Comparison of ENCODE assay signal across 33 cellular contexts in genomic region chr19:28697308-28697707, GRCh38.
"Had no signal": no experiment of that assay in that cellular context is flagged by ENCODE, and none has a peak within 500 bp of the region (broad histone marks: within the 10 kb centered on the region; RNA-seq: fewer than 3 reads in every experiment).

No MANE protein-coding gene starts in this region.

- H3K4me3 ChIP-seq: adrenal gland, body of pancreas, colonic mucosa, gastrocnemius medialis, heart left ventricle had no signal

- DNase-seq: activated CD4-positive, alpha-beta memory T cell treated with anti-CD3 and anti-CD28 coated beads for 36 hours; activated CD4-positive, alpha-beta T cell treated with anti-CD3 and anti-CD28 coated beads for 36 hours; activated CD4-positive, alpha-beta T cell treated with anti-CD3 and anti-CD28 coated beads, Interleukin-2, amount 10 ng/mL, durations not matched to agents 24 days and 14 days; activated CD4-positive, CD25-positive, alpha-beta regulatory T cell; activated CD4-positive, CD25-positive, alpha-beta regulatory T cell treated with anti-CD3 and anti-CD28 coated beads, Interleukin-2, amount 50 U/mL, for 72 hours; activated CD8-positive, alpha-beta memory T cell treated with anti-CD3 and anti-CD28 coated beads, Interleukin-2, amount 10 ng/mL, durations not matched to agents 7 days and 5 days; activated CD8-positive, alpha-beta memory T cell treated with anti-CD3 and anti-CD28 coated beads, Interleukin-2, amount 50 U/mL, for 4 hours; activated CD8-positive, alpha-beta T cell treated with anti-CD3 and anti-CD28 coated beads, Interleukin-2, amount 10 ng/mL, durations not matched to agents 7 days and 5 days; activated effector memory CD4-positive, alpha-beta T cell treated with anti-CD3 and anti-CD28 coated beads, Interleukin-2, amount 50 U/mL, for 16 hours; activated naive CD4-positive, alpha-beta T cell treated with anti-CD3 and anti-CD28 coated beads for 36 hours; activated naive CD8-positive, alpha-beta T cell treated with anti-CD3 and anti-CD28 coated beads for 36 hours; activated naive CD8-positive, alpha-beta T cell treated with anti-CD3 and anti-CD28 coated beads, Interleukin-2, amount 50 U/mL, for 24 hours; activated T-cell treated with anti-CD3 and anti-CD28 coated beads, Interleukin-2, amount 50 U/mL, for 1 hour; activated T-cell treated with anti-CD3 and anti-CD28 coated beads, Interleukin-2, amount 50 U/mL, for 48 hours; adrenal gland; amygdala; aorta; body of pancreas; caudate nucleus; colonic mucosa; effector CD8-positive, alpha-beta T cell; foreskin fibroblast; gastrocnemius medialis; glutamatergic neuron; heart left ventricle; T-helper 1 cell; T-helper 17 cell; T1000 had no signal

- ATAC-seq: activated CD4-positive, alpha-beta T cell treated with anti-CD3 and anti-CD28 coated beads for 36 hours; activated CD8-positive, alpha-beta memory T cell treated with anti-CD3 and anti-CD28 coated beads, Interleukin-2, amount 10 ng/mL, durations not matched to agents 7 days and 5 days; activated CD8-positive, alpha-beta T cell treated with anti-CD3 and anti-CD28 coated beads, Interleukin-2, amount 10 ng/mL, durations not matched to agents 7 days and 5 days; activated naive CD8-positive, alpha-beta T cell treated with anti-CD3 and anti-CD28 coated beads, Interleukin-2, amount 50 U/mL, for 24 hours; body of pancreas; esophagus mucosa; gastrocnemius medialis; heart left ventricle; T-helper 17 cell had no signal

- H3K27ac Mint-ChIP-seq: activated CD4-positive, alpha-beta memory T cell treated with anti-CD3 and anti-CD28 coated beads for 36 hours; activated CD4-positive, alpha-beta T cell treated with anti-CD3 and anti-CD28 coated beads for 36 hours; activated CD4-positive, alpha-beta T cell treated with anti-CD3 and anti-CD28 coated beads, Interleukin-2, amount 10 ng/mL, durations not matched to agents 24 days and 14 days; activated CD8-positive, alpha-beta memory T cell treated with anti-CD3 and anti-CD28 coated beads, Interleukin-2, amount 10 ng/mL, durations not matched to agents 7 days and 5 days; activated CD8-positive, alpha-beta T cell treated with anti-CD3 and anti-CD28 coated beads, Interleukin-2, amount 10 ng/mL, durations not matched to agents 7 days and 5 days; activated naive CD4-positive, alpha-beta T cell treated with anti-CD3 and anti-CD28 coated beads for 36 hours; activated naive CD4-positive, alpha-beta T cell treated with anti-CD3 and anti-CD28 coated beads, Interleukin-2, amount 50 U/mL, for 24 hours; activated naive CD8-positive, alpha-beta T cell treated with anti-CD3 and anti-CD28 coated beads for 36 hours; activated naive CD8-positive, alpha-beta T cell treated with anti-CD3 and anti-CD28 coated beads, Interleukin-2, amount 50 U/mL, for 24 hours; activated T-helper 1 cell treated with anti-CD3 and anti-CD28 coated beads, Interleukin-12 subunit alpha, Interleukin-12 subunit beta, Interleukin-2, Interleukin-4 antibody, amounts not matched to agents 30 ng/mL and 10 ng/mL and 1 ng/mL, durations not matched to agents 14 hours and 24 hours and 36 hours; activated T-helper 2 cell treated with anti-CD3 and anti-CD28 coated beads, Interferon-gamma antibody, Interleukin-2, Interleukin-4, amounts not matched to agents 10 μg/mL and 5 μg/mL and 100 μg/mL, durations not matched to agents 14 hours and 24 hours and 36 hours; T-helper 17 cell; T-helper 2 cell treated with Interferon-gamma antibody and Interleukin-4, amounts not matched to agents 5 μg/mL and 100 μg/mL, for 36 hours had no signal

- H3K27me3 Mint-ChIP-seq: activated CD4-positive, alpha-beta memory T cell treated with anti-CD3 and anti-CD28 coated beads for 36 hours; activated CD4-positive, alpha-beta T cell treated with anti-CD3 and anti-CD28 coated beads, Interleukin-2, amount 10 ng/mL, durations not matched to agents 24 days and 14 days; activated CD8-positive, alpha-beta memory T cell treated with anti-CD3 and anti-CD28 coated beads, Interleukin-2, amount 10 ng/mL, durations not matched to agents 7 days and 5 days had no signal

- H3K4me3 Mint-ChIP-seq: activated CD4-positive, alpha-beta memory T cell treated with anti-CD3 and anti-CD28 coated beads for 36 hours; activated CD4-positive, alpha-beta T cell treated with anti-CD3 and anti-CD28 coated beads for 36 hours; activated CD4-positive, alpha-beta T cell treated with anti-CD3 and anti-CD28 coated beads, Interleukin-2, amount 10 ng/mL, durations not matched to agents 24 days and 14 days; activated CD8-positive, alpha-beta memory T cell treated with anti-CD3 and anti-CD28 coated beads, Interleukin-2, amount 10 ng/mL, durations not matched to agents 7 days and 5 days; activated CD8-positive, alpha-beta T cell treated with anti-CD3 and anti-CD28 coated beads, Interleukin-2, amount 10 ng/mL, durations not matched to agents 7 days and 5 days; activated naive CD4-positive, alpha-beta T cell treated with anti-CD3 and anti-CD28 coated beads for 36 hours; activated naive CD4-positive, alpha-beta T cell treated with anti-CD3 and anti-CD28 coated beads, Interleukin-2, amount 50 U/mL, for 24 hours; activated naive CD8-positive, alpha-beta T cell treated with anti-CD3 and anti-CD28 coated beads for 36 hours; activated naive CD8-positive, alpha-beta T cell treated with anti-CD3 and anti-CD28 coated beads, Interleukin-2, amount 50 U/mL, for 24 hours; activated T-helper 1 cell treated with anti-CD3 and anti-CD28 coated beads, Interleukin-12 subunit alpha, Interleukin-12 subunit beta, Interleukin-2, Interleukin-4 antibody, amounts not matched to agents 30 ng/mL and 10 ng/mL and 1 ng/mL, durations not matched to agents 14 hours and 24 hours and 36 hours; T-helper 17 cell; T-helper 2 cell treated with Interferon-gamma antibody and Interleukin-4, amounts not matched to agents 5 μg/mL and 100 μg/mL, for 36 hours had no signal

- H3K4me1 ChIP-seq: adrenal gland, body of pancreas, colonic mucosa, gastrocnemius medialis, heart left ventricle had no signal

- H3K9me3 ChIP-seq: adrenal gland, body of pancreas, colonic mucosa, gastrocnemius medialis had no signal

- H3K4me1 Mint-ChIP-seq: activated CD4-positive, alpha-beta T cell treated with anti-CD3 and anti-CD28 coated beads for 36 hours; activated CD4-positive, alpha-beta T cell treated with anti-CD3 and anti-CD28 coated beads, Interleukin-2, amount 10 ng/mL, durations not matched to agents 24 days and 14 days; activated CD8-positive, alpha-beta memory T cell treated with anti-CD3 and anti-CD28 coated beads, Interleukin-2, amount 10 ng/mL, durations not matched to agents 7 days and 5 days; activated naive CD4-positive, alpha-beta T cell treated with anti-CD3 and anti-CD28 coated beads, Interleukin-2, amount 50 U/mL, for 24 hours; activated naive CD8-positive, alpha-beta T cell treated with anti-CD3 and anti-CD28 coated beads for 36 hours; activated naive CD8-positive, alpha-beta T cell treated with anti-CD3 and anti-CD28 coated beads, Interleukin-2, amount 50 U/mL, for 24 hours; T-helper 17 cell had no signal

- H3K27me3 ChIP-seq: adrenal gland, body of pancreas, colonic mucosa, gastrocnemius medialis had no signal

- H3K27ac ChIP-seq: adrenal gland, body of pancreas, colonic mucosa, gastrocnemius medialis, heart left ventricle had no signal

- H3K36me3 ChIP-seq: adrenal gland, colonic mucosa, gastrocnemius medialis, heart left ventricle had no signal

- H3K9me3 Mint-ChIP-seq: activated CD4-positive, alpha-beta memory T cell treated with anti-CD3 and anti-CD28 coated beads for 36 hours; activated CD4-positive, alpha-beta T cell treated with anti-CD3 and anti-CD28 coated beads, Interleukin-2, amount 10 ng/mL, durations not matched to agents 24 days and 14 days; activated naive CD4-positive, alpha-beta T cell treated with anti-CD3 and anti-CD28 coated beads for 36 hours; activated naive CD4-positive, alpha-beta T cell treated with anti-CD3 and anti-CD28 coated beads, Interleukin-2, amount 50 U/mL, for 24 hours; activated naive CD8-positive, alpha-beta T cell treated with anti-CD3 and anti-CD28 coated beads for 36 hours; activated naive CD8-positive, alpha-beta T cell treated with anti-CD3 and anti-CD28 coated beads, Interleukin-2, amount 50 U/mL, for 24 hours; activated T-helper 1 cell treated with anti-CD3 and anti-CD28 coated beads, Interleukin-12 subunit alpha, Interleukin-12 subunit beta, Interleukin-2, Interleukin-4 antibody, amounts not matched to agents 30 ng/mL and 10 ng/mL and 1 ng/mL, durations not matched to agents 14 hours and 24 hours and 36 hours; activated T-helper 2 cell treated with anti-CD3 and anti-CD28 coated beads, Interferon-gamma antibody, Interleukin-2, Interleukin-4, amounts not matched to agents 10 μg/mL and 5 μg/mL and 100 μg/mL, durations not matched to agents 14 hours and 24 hours and 36 hours; T-helper 2 cell treated with Interferon-gamma antibody and Interleukin-4, amounts not matched to agents 5 μg/mL and 100 μg/mL, for 36 hours had no signal

- H3K36me3 Mint-ChIP-seq: activated CD4-positive, alpha-beta memory T cell treated with anti-CD3 and anti-CD28 coated beads for 36 hours; activated CD8-positive, alpha-beta memory T cell treated with anti-CD3 and anti-CD28 coated beads, Interleukin-2, amount 10 ng/mL, durations not matched to agents 7 days and 5 days; activated naive CD4-positive, alpha-beta T cell treated with anti-CD3 and anti-CD28 coated beads, Interleukin-2, amount 50 U/mL, for 24 hours; activated naive CD8-positive, alpha-beta T cell treated with anti-CD3 and anti-CD28 coated beads for 36 hours had no signal
